ENCODE assay signal across 23 cellular contexts in the genomic region with DNA sequence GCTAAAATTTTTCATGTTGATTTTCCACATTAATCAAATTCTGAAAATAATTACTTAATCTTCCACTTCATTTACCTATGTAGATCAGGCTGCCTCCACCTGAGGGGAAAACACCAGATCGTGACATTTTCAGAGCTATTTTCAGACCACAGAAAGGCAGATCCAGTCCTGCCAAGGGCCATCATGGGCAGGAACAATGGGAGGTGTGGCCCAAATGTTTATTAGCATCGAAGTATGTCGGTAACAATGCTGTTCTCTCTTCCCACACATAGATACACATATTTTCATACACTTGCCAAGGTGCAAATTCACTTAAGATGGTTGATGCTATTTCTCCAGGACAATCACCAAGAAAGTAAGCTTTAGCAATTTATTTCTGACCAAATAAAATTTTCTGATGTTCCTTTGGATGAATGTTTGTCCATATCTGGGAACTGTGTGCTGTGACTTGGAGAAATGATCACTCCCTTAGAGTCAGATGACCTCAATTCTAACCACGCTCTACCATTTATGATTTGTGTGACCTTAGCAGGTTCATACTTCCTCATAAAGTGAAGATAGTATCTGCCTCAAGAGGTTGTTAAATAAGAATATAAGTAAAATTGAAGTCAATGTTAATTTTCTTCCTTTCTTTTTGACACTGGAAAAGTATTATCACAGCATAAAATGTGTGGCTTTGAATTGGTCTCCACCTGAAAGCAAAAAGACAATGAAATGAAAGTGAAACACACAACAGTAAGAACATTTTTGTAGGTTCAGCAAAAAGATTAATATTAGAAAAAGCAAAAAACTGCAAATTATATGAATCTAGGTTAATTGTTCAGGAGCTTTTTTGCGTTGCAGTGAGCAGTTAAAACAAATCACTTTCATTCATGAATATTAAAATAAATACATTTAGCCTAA.
DNase-seq lines count a peak whose midpoint lies in the region; ATAC-seq, FAIRE-seq and TF ChIP-seq lines count a peak whose summit lies in the region.
"Had no signal": no experiment of that assay in that cellular context is flagged by ENCODE, and none has a peak within 500 bp of the region (broad histone marks: within the 10 kb centered on the region; RNA-seq: fewer than 3 reads in every experiment).

No MANE protein-coding gene starts in this region.

- no peak overlapping the region for H3K4me2 ChIP-seq in A549
- H3K4me2 ChIP-seq in PC-9: peak overlapping the region; percentile 14; the same call in 1 of the 2 replicates
- H3K4me2 ChIP-seq: GM23338, neural progenitor cell had no signal

- FAIRE-seq in A549 (lab: Jason Lieb, UNC): no peak

- BruUV-seq in PC-9 (replicated peaks; lab: Mats Ljungman, UMichigan): no TSS peak

- intact Hi-C loops in PC-9 (cut with micrococcal nuclease; ENCODE audit: unreplicated experiment): no loop called here

- H4K20me1 ChIP-seq in PC-9 (ENCODE audit: insufficient read depth): no peaks in the 10 kb centered on the region

- TF ChIP-seq POLR2A in A549 (IDR thresholded peaks at IDR 0.05; ENCODE audit: low read length): no peak

- ATAC-seq in A549 (no peak), GM18870 (IDR thresholded peaks at IDR 0.05; ENCODE audit: unreplicated experiment) (peak; percentile 52), HG02885 (IDR thresholded peaks at IDR 0.05; ENCODE audit: poor library complexity, unreplicated experiment) (peak; percentile 59), GM21528 (IDR thresholded peaks at IDR 0.05; ENCODE audit: low FRiP score, unreplicated experiment) (no peak)
- ATAC-seq: GM23338; stimulated activated naive CD8-positive, alpha-beta T cell treated with anti-CD3 and anti-CD28 coated beads, Interleukin-15, Interleukin-2, amounts not matched to agents 100 U/mL and 50 U/mL, for 24 hours; T-helper 17 cell had no signal

- H3K27me3 ChIP-seq in PC-9 (ENCODE audit: insufficient read depth, low read depth): no peaks in the 10 kb centered on the region
- H3K27me3 ChIP-seq: cardiac muscle cell, neural progenitor cell, Peyer's patch, SJSA1, thyroid gland had no signal

- WGBS in A549 (ENCODE audit: missing lambda C conversion rate): 17% methylated on average over 5 of the region's 5 CpGs

- TF ChIP-seq RAD21 in A549 (conservative IDR thresholded peaks at IDR 0.05 in 1 of 2, IDR thresholded peaks at IDR 0.05 in 1 of 2): no peak

- H3K9me3 ChIP-seq in A549 (no peaks in the 10 kb centered on the region), PC-9 (ENCODE audit: insufficient read depth, low read depth) (no peaks in the 10 kb centered on the region)
- H3K9me3 ChIP-seq: Peyer's patch, prostate gland, SJSA1, thyroid gland had no signal

- DNase-seq in A549 (ENCODE audit: low read depth in 1 of 2, low spot score in 1 of 2) (no peak), PC-9 (no peak), OCI-M2 (lab: John Stamatoyannopoulos, UW; ENCODE audit: unreplicated experiment) (no peak)
- DNase-seq in stimulated activated CD4-positive, alpha-beta T cell treated with anti-CD3 and anti-CD28 coated beads, Interleukin-2, amount 100 ng/mL, for 24 hours: no peak
- DNase-seq in stimulated activated naive CD4-positive, alpha-beta T cell (lab: John Stamatoyannopoulos, UW): no peak
- DNase-seq: activated CD4-positive, alpha-beta memory T cell treated with anti-CD3 and anti-CD28 coated beads for 36 hours; activated gamma-delta T cell; GF-D8; left ventricle myocardium inferior; NCI-H1436 treated with DMSO at 0.1 percent for 48 hours; NCI-H774; Peyer's patch; stimulated activated naive CD8-positive, alpha-beta T cell treated with anti-CD3 and anti-CD28 coated beads, Interleukin-15, Interleukin-2, amounts not matched to agents 100 U/mL and 50 U/mL, for 24 hours; T-helper 17 cell; thyroid gland had no signal

- H3F3A ChIP-seq in PC-9 (ENCODE audit: insufficient read depth, low read depth): no peaks in the 10 kb centered on the region

- H3K4me3 ChIP-seq in A549: no peak overlapping the region
- H3K4me3 ChIP-seq in PC-9: no peak overlapping the region
- H3K4me3 ChIP-seq: cardiac muscle cell, GM23338, left ventricle myocardium inferior, neural progenitor cell, Peyer's patch, prostate gland, SJSA1, thyroid gland had no signal

- POLR2A ChIA-PET in A549 (lab: Yijun Ruan, JAX) (no interaction called here), PC-9 (lab: Charles Lee; ENCODE audit: unreplicated experiment) (no interaction called here)

- no peaks in the 10 kb centered on the region for H3K4me1 ChIP-seq in A549
- no peaks in the 10 kb centered on the region for H3K4me1 ChIP-seq in PC-9 (replicated peaks; ENCODE audit: insufficient read depth)
- H3K4me1 ChIP-seq: left ventricle myocardium inferior, neural progenitor cell, Peyer's patch, prostate gland, SJSA1, thyroid gland had no signal

- no peaks in the 10 kb centered on the region for H3K9me2 ChIP-seq in PC-9 (ENCODE audit: insufficient read depth)

- no peak overlapping the region for H3K27ac ChIP-seq in A549
- H3K27ac ChIP-seq in PC-9: no peak overlapping the region
- H3K27ac ChIP-seq: cardiac muscle cell, left ventricle myocardium inferior, neural progenitor cell, Peyer's patch, prostate gland, SJSA1, thyroid gland had no signal

- CTCF ChIA-PET in A549 (lab: Yijun Ruan, JAX): no interaction called here
- CTCF ChIA-PET in PC-9 (lab: Charles Lee): no interaction called here

- TF ChIP-seq EP300 in A549 (IDR thresholded peaks at IDR 0.05): no peak

- H2AFZ ChIP-seq in PC-9: no peak overlapping the region
- H2AFZ ChIP-seq: GM23338, neural progenitor cell had no signal

- no peaks in the 10 kb centered on the region for H3K79me2 ChIP-seq in PC-9 (ENCODE audit: low read depth)

- TF ChIP-seq CTCF in A549 (IDR thresholded peaks at IDR 0.05) (no peak), PC-9 (conservative IDR thresholded peaks at IDR 0.05) (no peak)

- H3K36me3 ChIP-seq in PC-9 (ENCODE audit: low read depth): no peaks in the 10 kb centered on the region
- H3K36me3 ChIP-seq: cardiac muscle cell, left ventricle myocardium inferior, neural progenitor cell, Peyer's patch, prostate gland, SJSA1, thyroid gland had no signal

TF ChIP-seq in A549, 52 proteins besides CTCF, POLR2A, EP300 and RAD21:
- TF ChIP-seq EHF (CRISPR knock-in tag; IDR thresholded peaks at IDR 0.05): no peak
- TF ChIP-seq MAFK (IDR thresholded peaks at IDR 0.05; ENCODE audit: partially characterized antibody): peak; percentile 3

Comparison
In these comparisons a context has a peak if more than half of its experiments do, and no peak if none do; other contexts are left out.
1. ATAC-seq: peak in GM18870 (single experiment) and HG02885 (single experiment); none in A549 (0 of 2) and GM21528 (single experiment).